In the genomic region with DNA sequence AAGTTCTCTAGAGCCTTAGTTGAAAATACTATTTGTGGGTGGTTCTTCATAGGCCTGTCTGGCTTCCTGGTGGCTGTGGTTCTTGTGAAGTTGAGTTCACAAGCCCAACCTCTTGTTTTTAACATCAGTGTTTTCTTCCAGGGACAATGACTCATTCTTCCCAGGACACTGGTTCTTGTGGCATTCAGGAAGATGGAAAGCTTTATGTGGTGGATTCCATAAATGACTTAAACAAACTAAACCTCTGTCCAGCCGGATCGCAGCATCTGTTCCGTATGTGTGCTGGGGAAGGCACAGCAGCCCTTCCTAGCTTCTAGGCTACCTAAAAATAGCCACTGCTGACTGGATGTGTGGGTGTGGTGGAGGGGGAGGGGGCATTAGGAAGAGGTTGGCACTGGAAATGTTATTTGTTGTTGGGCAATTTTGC, we compare ENCODE assay signal across 10 cellular contexts. TPM values are rescaled to one million over a fixed set of nuclear protein-coding genes. Genes with fewer than 3 reads are reported as not detected.
DNase-seq lines count a peak whose midpoint lies in the region; ATAC-seq and TF ChIP-seq lines count a peak whose summit lies in the region.
"Had no signal": no experiment of that assay in that cellular context is flagged by ENCODE, and none has a peak within 500 bp of the region (broad histone marks: within the 10 kb centered on the region; RNA-seq: fewer than 3 reads in every experiment).

No MANE protein-coding gene starts in this region.

- H3K36me3 ChIP-seq in ascending aorta: peaks cover 0 to under 1% of the 10 kb centered on the region in 2 donors
- peaks cover 0 to 16% (median 0%) of the 10 kb centered on the region in 6 donors for H3K36me3 ChIP-seq in spleen
- H3K36me3 ChIP-seq: right lobe of liver had no signal

- POLR2A ChIA-PET in HEK293T (lab: Yijun Ruan, JAX): interaction anchor here (2.0 to 2.2 kb wide), 2 partner anchors 33 to 35 kb away, joined by 6 to 7 read pairs; a partner anchor contains a TSS

- WGBS in spleen, 5 donors: 71 to 87% (median 78%) methylated on average over 3 of the region's 3 CpGs

- intact Hi-C loops in ascending aorta (cut with DNase I): loop anchor here (5.0 to 10.0 kb wide), 2 partner anchors 277 to 920 kb away; a partner anchor contains a TSS
- intact Hi-C loops in left cardiac atrium (cut with DNase I): no loop called here
- intact Hi-C loops in spleen (cut with DNase I; ENCODE audit: low total_unique reads): no loop called here

- CTCF ChIA-PET in HEK293T (lab: Yijun Ruan, JAX): no interaction called here

- H3K9me3 ChIP-seq in ascending aorta (no peaks in the 10 kb centered on the region), spleen (no peaks in the 10 kb centered on the region)
- H3K9me3 ChIP-seq: right lobe of liver had no signal

- H3K27me3 ChIP-seq in ascending aorta (no peaks in the 10 kb centered on the region), spleen (replicated peaks in 1 of 7) (no peaks in the 10 kb centered on the region)
- H3K27me3 ChIP-seq: right lobe of liver had no signal

- TF ChIP-seq POLR2A in spleen (IDR thresholded peaks at IDR 0.05): no peak

- peak; percentile 43 to 51 for ATAC-seq in left cardiac atrium
- ATAC-seq in HG03571 (IDR thresholded peaks at IDR 0.05; ENCODE audit: unreplicated experiment): no peak
- ATAC-seq in GM21576 (IDR thresholded peaks at IDR 0.05; ENCODE audit: unreplicated experiment): no peak
- no peak for ATAC-seq in HG03342 (IDR thresholded peaks at IDR 0.05; ENCODE audit: unreplicated experiment)

- TF ChIP-seq CTCF in ascending aorta (IDR thresholded peaks at IDR 0.05) (no peak), spleen (IDR thresholded peaks at IDR 0.05 in 8 of 11, conservative IDR thresholded peaks at IDR 0.05 in 3 of 11) (no peak)

- DNase-seq in HEK293T (ENCODE audit: extremely low spot score) (no peak), ascending aorta (ENCODE audit: low spot score in 2 of 2) (peak in 1 of 2 donors; percentile 82), left cardiac atrium (peak; percentile 51), spleen (no peak), mesenteric fat pad (ENCODE audit: low spot score) (no peak)
- DNase-seq: activated CD4-positive, alpha-beta T cell treated with anti-CD3 and anti-CD28 coated beads, Interleukin-2, amount 10 ng/mL, durations not matched to agents 7 days and 5 days; right lobe of liver had no signal

- H3K4me3 ChIP-seq in ascending aorta: peak overlapping the region in 1 of 2 donors; percentile 6
- H3K4me3 ChIP-seq in spleen: no peak overlapping the region
- H3K4me3 ChIP-seq: right lobe of liver had no signal

- peak overlapping the region; percentile 81 for H3K27ac ChIP-seq in ascending aorta
- peak overlapping the region in 6 of 8 donors; percentile 17 to 49 (median 32) for H3K27ac ChIP-seq in spleen
- H3K27ac ChIP-seq: right lobe of liver had no signal

- H3K4me1 ChIP-seq in ascending aorta: peaks cover 4 to 35% of the 10 kb centered on the region in 2 donors
- H3K4me1 ChIP-seq in spleen: peaks cover 0 to 20% (median 9%) of the 10 kb centered on the region in 6 donors
- H3K4me1 ChIP-seq: right lobe of liver had no signal

TF ChIP-seq in HEK293T, 16 proteins besides CTCF, POLR2A, EP300 and RAD21:
- no peak for TF ChIP-seq HDGF (IDR thresholded peaks at IDR 0.05; ENCODE audit: borderline replicate concordance)
- TF ChIP-seq, protein P1, sequence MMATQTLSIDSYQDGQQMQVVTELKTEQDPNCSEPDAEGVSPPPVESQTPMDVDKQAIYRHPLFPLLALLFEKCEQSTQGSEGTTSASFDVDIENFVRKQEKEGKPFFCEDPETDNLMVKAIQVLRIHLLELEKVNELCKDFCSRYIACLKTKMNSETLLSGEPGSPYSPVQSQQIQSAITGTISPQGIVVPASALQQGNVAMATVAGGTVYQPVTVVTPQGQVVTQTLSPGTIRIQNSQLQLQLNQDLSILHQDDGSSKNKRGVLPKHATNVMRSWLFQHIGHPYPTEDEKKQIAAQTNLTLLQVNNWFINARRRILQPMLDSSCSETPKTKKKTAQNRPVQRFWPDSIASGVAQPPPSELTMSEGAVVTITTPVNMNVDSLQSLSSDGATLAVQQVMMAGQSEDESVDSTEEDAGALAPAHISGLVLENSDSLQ (IDR thresholded peaks at IDR 0.05): 0 out of 2 replicates have a peak, but pooled peaks have one; percentile 16
TF ChIP-seq in HEK293T: peak in this region for 1.

RNA-seq across cellular contexts. Expression of a gene that starts 3.9 kb away (rescaled TPM):
- not detected for total RNA-seq in ascending aorta
- total RNA-seq in left cardiac atrium: 1 to 10 TPM in 1 of 2 donors, under 1 TPM in 1; 0.84 to 1.3 TPM
- total RNA-seq in spleen: 10 to 100 TPM in 1 of 7 donors, 1 to 10 TPM in 6; 2.2 to 15.1 (median 3.3) TPM
- polyA plus RNA-seq in spleen: 1 to 10 TPM in 2 of 3 donors, under 1 TPM in 1; 0.93 to 1.6 (median 1.2) TPM
- 2.4 TPM for total RNA-seq in mesenteric fat pad

RNA-seq across cellular contexts. Expression of a gene that starts 34.4 kb away (rescaled TPM):
- total RNA-seq in ascending aorta: 35.1 TPM
- 10 to 100 TPM; 22.2 to 42.2 TPM for total RNA-seq in left cardiac atrium
- 100 to 1,000 TPM in 1 of 7 donors, 10 to 100 TPM in 6; 41.0 to 111 (median 54.5) TPM for total RNA-seq in spleen
- 10 to 100 TPM; 22.9 to 29.3 (median 26.2) TPM for polyA plus RNA-seq in spleen
- 82.6 TPM for total RNA-seq in mesenteric fat pad

Comparison
In these comparisons a context has a peak if more than half of its experiments do, and no peak if none do; other contexts are left out.
1. ATAC-seq: peak in left cardiac atrium (2 of 2); none in HG03571 (single experiment), GM21576 (single experiment) and HG03342 (single experiment).